Comparison of ENCODE assay signal across 14 cellular contexts in the genomic region with DNA sequence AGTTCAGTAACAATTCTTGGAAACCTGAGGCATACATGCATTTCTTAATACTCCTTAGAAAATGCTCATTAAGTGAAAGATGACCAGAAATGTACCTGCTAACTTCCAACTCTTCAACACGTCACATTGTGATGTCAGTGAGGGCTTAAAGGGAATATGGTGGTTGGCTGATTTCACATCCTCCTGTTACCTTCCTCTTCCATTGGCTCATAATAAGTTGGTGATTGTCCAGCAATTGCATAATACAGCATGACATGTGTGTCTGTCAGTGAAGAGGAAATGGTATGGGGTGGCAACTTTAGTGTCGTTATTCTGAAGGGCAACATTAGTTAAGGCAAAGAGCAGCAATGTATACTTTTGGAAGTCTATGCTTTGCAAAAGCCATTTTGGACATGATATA. TPM values are rescaled to one million over a fixed set of nuclear protein-coding genes. Genes with fewer than 3 reads are reported as not detected.
DNase-seq lines count a peak whose midpoint lies in the region; ATAC-seq and TF ChIP-seq lines count a peak whose summit lies in the region.
"Had no signal": no experiment of that assay in that cellular context is flagged by ENCODE, and none has a peak within 500 bp of the region (broad histone marks: within the 10 kb centered on the region; RNA-seq: fewer than 3 reads in every experiment).

No MANE protein-coding gene starts in this region.

- no peaks in the 10 kb centered on the region for H3K27me3 Mint-ChIP-seq in CD4-positive, CD25-positive, alpha-beta regulatory T cell
- peaks cover 18% of the 10 kb centered on the region for H3K27me3 Mint-ChIP-seq in WTC11 (ENCODE audit: low read depth)

- H3K36me3 ChIP-seq in CD4-positive, CD25-positive, alpha-beta regulatory T cell (ENCODE audit: control insufficient read depth, insufficient read depth, low read length): no peaks in the 10 kb centered on the region
- H3K36me3 ChIP-seq in Loucy (ENCODE audit: insufficient read depth, low read length) (no peaks in the 10 kb centered on the region), right lobe of liver (peaks cover 0 to 4% (median 0%) of the 10 kb centered on the region in 4 donors)
- H3K36me3 ChIP-seq: cardiac muscle cell had no signal

- no peak for ATAC-seq in CD4-positive, CD25-positive, alpha-beta regulatory T cell (ENCODE audit: low read depth in 2 of 2)
- peak in 3 of 4 donors; percentile 44 to 71 (median 54) for ATAC-seq in right lobe of liver
- ATAC-seq in GM18517 (IDR thresholded peaks at IDR 0.05; ENCODE audit: unreplicated experiment): no peak
- no peak for ATAC-seq in foreskin keratinocyte
- ATAC-seq in WTC11: no peak

- CTCF ChIA-PET in WTC11 (lab: Charles Lee): interaction anchor here (1.4 kb wide), 1 partner anchor 51 kb away, joined by 4 read pairs; no protein-coding TSS in a partner anchor

- no peaks in the 10 kb centered on the region for H3F3A ChIP-seq in Loucy (ENCODE audit: low read depth)

- TF ChIP-seq CTCF in Loucy (conservative IDR thresholded peaks at IDR 0.05; ENCODE audit: low read length) (no peak), right lobe of liver (IDR thresholded peaks at IDR 0.05) (no peak), foreskin keratinocyte (conservative IDR thresholded peaks at IDR 0.05) (no peak), WTC11 (IDR thresholded peaks at IDR 0.05) (no peak)

- POLR2A ChIA-PET in WTC11 (lab: Charles Lee): no interaction called here

- intact Hi-C loops in right lobe of liver (cut with DNase I): no loop called here

- H3K4me3 Mint-ChIP-seq in CD4-positive, CD25-positive, alpha-beta regulatory T cell: no peak overlapping the region
- H3K4me3 Mint-ChIP-seq in WTC11: no peak overlapping the region
- H3K4me3 Mint-ChIP-seq: activated naive CD4-positive, alpha-beta T cell treated with anti-CD3 and anti-CD28 coated beads, Interleukin-2, amount 10 ng/mL, durations not matched to agents 7 days and 5 days had no signal

- H3K9ac ChIP-seq in Loucy (ENCODE audit: low read depth, low read length, poor library complexity, severe bottlenecking): no peak overlapping the region

- no peaks in the 10 kb centered on the region for H3K79me2 ChIP-seq in Loucy (ENCODE audit: insufficient read depth, low read length)

- peak overlapping the region in 1 of 3 donors; percentile 6 for H3K27ac Mint-ChIP-seq in CD4-positive, CD25-positive, alpha-beta regulatory T cell
- no peak overlapping the region for H3K27ac Mint-ChIP-seq in WTC11
- H3K27ac Mint-ChIP-seq: activated naive CD4-positive, alpha-beta T cell treated with anti-CD3 and anti-CD28 coated beads, Interleukin-2, amount 10 ng/mL, durations not matched to agents 7 days and 5 days had no signal

- no peak overlapping the region for H3K27ac ChIP-seq in CD4-positive, CD25-positive, alpha-beta regulatory T cell (ENCODE audit: insufficient read depth, low read length, poor library complexity, severe bottlenecking)
- H3K27ac ChIP-seq in right lobe of liver (no peak overlapping the region), foreskin keratinocyte (no peak overlapping the region)
- H3K27ac ChIP-seq: cardiac muscle cell, testis had no signal

- no peaks in the 10 kb centered on the region for H3K9me2 ChIP-seq in Loucy (replicated peaks; ENCODE audit: low read depth, low read length)

- no peaks in the 10 kb centered on the region for H4K20me1 ChIP-seq in Loucy (ENCODE audit: insufficient read depth, low read length, poor library complexity, severe bottlenecking)

- peaks cover 0 to 1% (median 0%) of the 10 kb centered on the region in 7 donors for H3K9me3 Mint-ChIP-seq in CD4-positive, CD25-positive, alpha-beta regulatory T cell
- no peaks in the 10 kb centered on the region for H3K9me3 Mint-ChIP-seq in WTC11
- H3K9me3 Mint-ChIP-seq: activated naive CD4-positive, alpha-beta T cell treated with anti-CD3 and anti-CD28 coated beads, Interleukin-2, amount 10 ng/mL, durations not matched to agents 7 days and 5 days had no signal

- H3K4me1 Mint-ChIP-seq in CD4-positive, CD25-positive, alpha-beta regulatory T cell: peaks cover 22 to 30% (median 28%) of the 10 kb centered on the region in 4 donors
- no peaks in the 10 kb centered on the region for H3K4me1 Mint-ChIP-seq in WTC11

- TF ChIP-seq POLR2A in right lobe of liver (IDR thresholded peaks at IDR 0.05): no peak

- H2AFZ ChIP-seq in Loucy (ENCODE audit: low read length): no peak overlapping the region

- DNase-seq in CD4-positive, CD25-positive, alpha-beta regulatory T cell: no peak
- DNase-seq in amniotic epithelial cell (ENCODE audit: low read depth) (peak; percentile 3), right lobe of liver (no peak), foreskin keratinocyte (no peak), WTC11 (ENCODE audit: low spot score) (no peak), NCI-H146 treated with DMSO at 0.1 percent for 48 hours (lab: John Stamatoyannopoulos, UW; ENCODE audit: unreplicated experiment) (no peak)
- DNase-seq: activated CD4-positive, alpha-beta T cell treated with anti-CD3 and anti-CD28 coated beads for 1 hour; activated naive CD4-positive, alpha-beta T cell treated with anti-CD3 and anti-CD28 coated beads, Interleukin-2, amount 10 ng/mL, durations not matched to agents 7 days and 5 days; DND-41; left cardiac atrium; testis had no signal

- H3K4me3 ChIP-seq in CD4-positive, CD25-positive, alpha-beta regulatory T cell (ENCODE audit: low read depth, low read length): peak overlapping the region; percentile 38
- H3K4me3 ChIP-seq in Loucy (ENCODE audit: low read length, poor library complexity, severe bottlenecking): no peak overlapping the region
- H3K4me3 ChIP-seq in right lobe of liver: no peak overlapping the region
- H3K4me3 ChIP-seq: cardiac muscle cell, testis had no signal

- 40% methylated on average over 2 of the region's 2 CpGs for WGBS in right lobe of liver (ENCODE audit: insufficient coverage, low coverage, low lambda C conversion rate, missing lambda C conversion rate)

- no peaks in the 10 kb centered on the region for H3K36me3 Mint-ChIP-seq in CD4-positive, CD25-positive, alpha-beta regulatory T cell
- no peaks in the 10 kb centered on the region for H3K36me3 Mint-ChIP-seq in WTC11
- H3K36me3 Mint-ChIP-seq: activated naive CD4-positive, alpha-beta T cell treated with anti-CD3 and anti-CD28 coated beads, Interleukin-2, amount 10 ng/mL, durations not matched to agents 7 days and 5 days had no signal

- H3K4me1 ChIP-seq in CD4-positive, CD25-positive, alpha-beta regulatory T cell (ENCODE audit: control insufficient read depth, insufficient read depth, low read length, poor library complexity, severe bottlenecking): peaks cover 26% of the 10 kb centered on the region
- H3K4me1 ChIP-seq in Loucy (ENCODE audit: insufficient read depth, low read length, poor library complexity, severe bottlenecking) (peaks cover 50% of the 10 kb centered on the region), right lobe of liver (no peaks in the 10 kb centered on the region), foreskin keratinocyte (no peaks in the 10 kb centered on the region)

- H3K27me3 ChIP-seq in CD4-positive, CD25-positive, alpha-beta regulatory T cell (ENCODE audit: control insufficient read depth, insufficient read depth, low read length): no peaks in the 10 kb centered on the region
- H3K27me3 ChIP-seq in Loucy (ENCODE audit: insufficient read depth, low read length, poor library complexity, severe bottlenecking) (no peaks in the 10 kb centered on the region), right lobe of liver (no peaks in the 10 kb centered on the region), foreskin keratinocyte (peaks cover 33% of the 10 kb centered on the region)
- H3K27me3 ChIP-seq: cardiac muscle cell, testis had no signal

- H3K9me3 ChIP-seq in CD4-positive, CD25-positive, alpha-beta regulatory T cell (ENCODE audit: control insufficient read depth in 2 of 2, low read length in 2 of 2): no peaks in the 10 kb centered on the region
- no peaks in the 10 kb centered on the region for H3K9me3 ChIP-seq in Loucy (ENCODE audit: insufficient read depth, low read depth, low read length)
- H3K9me3 ChIP-seq in right lobe of liver: no peaks in the 10 kb centered on the region
- H3K9me3 ChIP-seq: testis had no signal

- H3K4me2 ChIP-seq in Loucy (ENCODE audit: low read depth, low read length, poor library complexity, severe bottlenecking): peak overlapping the region; percentile 5

TF ChIP-seq in WTC11, 78 proteins besides CTCF, POLR2A, EP300 and RAD21 (continues in another document):
- TF ChIP-seq, protein P1, sequence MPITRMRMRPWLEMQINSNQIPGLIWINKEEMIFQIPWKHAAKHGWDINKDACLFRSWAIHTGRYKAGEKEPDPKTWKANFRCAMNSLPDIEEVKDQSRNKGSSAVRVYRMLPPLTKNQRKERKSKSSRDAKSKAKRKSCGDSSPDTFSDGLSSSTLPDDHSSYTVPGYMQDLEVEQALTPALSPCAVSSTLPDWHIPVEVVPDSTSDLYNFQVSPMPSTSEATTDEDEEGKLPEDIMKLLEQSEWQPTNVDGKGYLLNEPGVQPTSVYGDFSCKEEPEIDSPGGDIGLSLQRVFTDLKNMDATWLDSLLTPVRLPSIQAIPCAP (CRISPR knock-in tag; IDR thresholded peaks at IDR 0.05): no peak
- TF ChIP-seq FOXP1 (CRISPR knock-in tag; IDR thresholded peaks at IDR 0.05; ENCODE audit: borderline replicate concordance): no peak
- no peak for TF ChIP-seq NR3C1 (CRISPR knock-in tag; conservative IDR thresholded peaks at IDR 0.05; ENCODE audit: low read depth)
- no peak for TF ChIP-seq SOX15 (CRISPR knock-in tag; IDR thresholded peaks at IDR 0.05)
- no peak for TF ChIP-seq SMAD3 (CRISPR knock-in tag; IDR thresholded peaks at IDR 0.05; ENCODE audit: borderline replicate concordance)
- no peak for TF ChIP-seq NFE2L1 (CRISPR knock-in tag; IDR thresholded peaks at IDR 0.05)
- TF ChIP-seq, protein P2, sequence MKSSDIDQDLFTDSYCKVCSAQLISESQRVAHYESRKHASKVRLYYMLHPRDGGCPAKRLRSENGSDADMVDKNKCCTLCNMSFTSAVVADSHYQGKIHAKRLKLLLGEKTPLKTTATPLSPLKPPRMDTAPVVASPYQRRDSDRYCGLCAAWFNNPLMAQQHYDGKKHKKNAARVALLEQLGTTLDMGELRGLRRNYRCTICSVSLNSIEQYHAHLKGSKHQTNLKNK (CRISPR knock-in tag; IDR thresholded peaks at IDR 0.05): no peak
- TF ChIP-seq IRF2 (CRISPR knock-in tag; IDR thresholded peaks at IDR 0.05; ENCODE audit: borderline replicate concordance, low read depth): no peak
- no peak for TF ChIP-seq TEAD4 (CRISPR knock-in tag; IDR thresholded peaks at IDR 0.05)
- no peak for TF ChIP-seq OVOL2 (CRISPR knock-in tag; IDR thresholded peaks at IDR 0.05; ENCODE audit: borderline replicate concordance)
- no peak for TF ChIP-seq TEAD1 (CRISPR knock-in tag; IDR thresholded peaks at IDR 0.05)

RNA-seq across cellular contexts. Expression of a gene that starts 26.0 kb away (rescaled TPM):
- total RNA-seq in CD4-positive, CD25-positive, alpha-beta regulatory T cell: 10.1 TPM
- polyA plus RNA-seq in CD4-positive, CD25-positive, alpha-beta regulatory T cell: 1 to 10 TPM; 2.2 to 8.7 (median 5.1) TPM
- 10 to 100 TPM in 1 of 6 experiments, 1 to 10 TPM in 4, under 1 TPM in 1; 0.98 to 14.8 (median 2.4) TPM for total RNA-seq in right lobe of liver
- not detected in 2 replicates for total RNA-seq in foreskin keratinocyte
- not detected in 2 replicates for polyA plus RNA-seq in foreskin keratinocyte
- 0.26 to 0.46 TPM (median 0.37 TPM) in 3 replicates for total RNA-seq in WTC11 (2021)
- total RNA-seq: cardiac muscle cell had no signal
- polyA plus RNA-seq: cardiac muscle cell had no signal

Comparison
In these comparisons a context has a peak if more than half of its experiments do, and no peak if none do; other contexts are left out.
1. ATAC-seq: peak in right lobe of liver (3 of 4); none in CD4-positive, CD25-positive, alpha-beta regulatory T cell (0 of 2), GM18517 (single experiment), foreskin keratinocyte (single experiment) and WTC11 (single experiment).